In genomic region chr9:136882109-136882946, GRCh38 we compare ENCODE assay signal across 1 cellular context.
TF ChIP-seq lines count a peak whose summit lies in the region.

No MANE protein-coding gene starts in this region.

TF ChIP-seq in HepG2, 621 proteins besides CTCF, POLR2A, EP300 and RAD21 (continued from another document):
- TF ChIP-seq UBTF (CRISPR knock-in tag; IDR thresholded peaks at IDR 0.05) (peak; percentile 84), ZFY (CRISPR knock-in tag; IDR thresholded peaks at IDR 0.05) (peak; percentile 44), ZNF564 (CRISPR knock-in tag; IDR thresholded peaks at IDR 0.05) (peak; percentile 6; the same call in 1 of the 2 replicates), ZNF251 (CRISPR knock-in tag; IDR thresholded peaks at IDR 0.05) (no peak)
